Comparison of ENCODE assay signal across 16 cellular contexts in the genomic region with DNA sequence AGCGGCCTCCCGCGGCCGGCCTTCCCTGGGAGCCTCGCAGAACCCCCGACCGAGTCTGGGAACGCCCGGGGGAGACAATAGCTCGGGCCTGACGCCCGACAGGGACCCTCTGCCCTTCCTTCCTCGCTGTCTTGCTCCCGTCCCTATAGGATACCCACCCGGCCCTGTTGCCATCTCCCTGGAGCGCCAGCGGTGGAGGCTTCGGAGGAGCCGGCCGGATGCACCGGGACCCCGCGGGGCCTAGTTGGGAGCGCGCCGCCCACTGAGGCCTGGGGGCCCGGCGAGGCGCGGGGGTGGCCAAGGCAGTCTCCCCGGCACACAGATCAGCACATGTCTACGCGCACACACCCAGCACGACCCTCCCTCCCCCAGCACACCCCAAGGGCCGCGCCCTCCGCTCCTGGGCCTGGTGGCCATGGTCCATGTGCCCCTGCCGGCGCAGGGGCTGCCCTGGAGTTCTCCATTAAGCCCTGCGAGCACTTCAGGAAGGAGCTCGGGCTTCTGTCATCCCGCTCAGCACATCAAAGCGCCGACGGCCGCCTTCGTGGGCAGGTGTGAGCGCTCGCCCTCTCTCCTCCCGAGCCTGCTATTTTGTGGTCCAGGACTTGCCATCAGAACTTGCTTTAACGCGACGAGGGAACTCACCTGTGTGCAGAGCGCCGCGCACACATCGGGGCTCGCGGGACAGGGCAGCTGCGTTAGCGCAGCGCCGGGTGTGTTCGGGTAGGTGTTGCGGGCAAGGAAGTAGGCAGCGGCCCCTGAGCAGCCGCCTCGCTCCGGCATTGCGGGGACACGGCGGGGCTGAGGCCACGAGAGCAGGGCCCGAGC. TPM values are rescaled to one million over a fixed set of nuclear protein-coding genes. Genes with fewer than 3 reads are reported as not detected.
A peak's percentile ranks its signal among the peaks of the same experiment; 100 is the strongest.
DNase-seq lines count a peak whose midpoint lies in the region; ATAC-seq and TF ChIP-seq lines count a peak whose summit lies in the region.
"Had no signal": no experiment of that assay in that cellular context is flagged by ENCODE, and none has a peak within 500 bp of the region (broad histone marks: within the 10 kb centered on the region; RNA-seq: fewer than 3 reads in every experiment).

No MANE protein-coding gene starts in this region.

- DNase-seq in ascending aorta (ENCODE audit: low spot score in 2 of 2) (no peak), SW480 (ENCODE audit: low spot score) (no peak), hippocampal formation (lab: John Stamatoyannopoulos, UW) (no peak)
- no peak for DNase-seq in activated CD4-positive, alpha-beta T cell treated with anti-CD3 and anti-CD28 coated beads for 1 hour
- DNase-seq: activated CD4-positive, alpha-beta memory T cell treated with anti-CD3 and anti-CD28 coated beads, Interleukin-2, amount 10 ng/mL, durations not matched to agents 7 days and 5 days; effector memory CD4-positive, alpha-beta T cell; GM23248; NCI-H2107; OCI-M1; T-helper 1 cell had no signal

- no peak overlapping the region for H2AFZ ChIP-seq in parathyroid adenoma
- H2AFZ ChIP-seq: GM23248 had no signal

- H3K27me3 ChIP-seq in BLaER1 treated with 17β-estradiol and CSF1 and Interleukin-3, amounts not matched to agents 10 nM and 100 nM, result peaks cover 96 to 100% (median 100%) of the 10 kb centered on the region in 11 experiments
- peaks cover 18% of the 10 kb centered on the region for H3K27me3 ChIP-seq in ascending aorta
- peaks cover 92% of the 10 kb centered on the region for H3K27me3 ChIP-seq in iPS-15b (ENCODE audit: control insufficient read depth, insufficient read depth, low read length)
- peaks cover 14% of the 10 kb centered on the region for H3K27me3 ChIP-seq in parathyroid adenoma (ENCODE audit: control insufficient read depth, insufficient read depth, low read length)

- no peak for TF ChIP-seq CTCF in ascending aorta (IDR thresholded peaks at IDR 0.05)
- no peak for TF ChIP-seq CTCF in parathyroid adenoma (IDR thresholded peaks at IDR 0.05)

- H3K4me1 ChIP-seq in BLaER1 treated with 17β-estradiol and CSF1 and Interleukin-3, amounts not matched to agents 10 nM and 100 nM, result peaks cover 24 to 36% (median 28%) of the 10 kb centered on the region in 10 experiments
- peaks cover 9 to 15% of the 10 kb centered on the region in 2 donors for H3K4me1 ChIP-seq in ascending aorta
- H3K4me1 ChIP-seq in iPS-15b (ENCODE audit: control insufficient read depth, insufficient read depth, low read length), result peaks cover 6% of the 10 kb centered on the region
- no peaks in the 10 kb centered on the region for H3K4me1 ChIP-seq in parathyroid adenoma

- intact Hi-C loops in ascending aorta (cut with DNase I), result no loop called here

- no peak overlapping the region for H3K27ac ChIP-seq in BLaER1 treated with 17β-estradiol and CSF1 and Interleukin-3, amounts not matched to agents 10 nM and 100 nM
- no peak overlapping the region for H3K27ac ChIP-seq in ascending aorta
- H3K27ac ChIP-seq in parathyroid adenoma, result no peak overlapping the region
- H3K27ac ChIP-seq: GM23248, KMS-11 had no signal

- H3K79me2 ChIP-seq in parathyroid adenoma, result no peaks in the 10 kb centered on the region

- peaks cover 0 to 8% (median 0%) of the 10 kb centered on the region in 11 experiments; a peak in 3 of 22 replicates for H3K9me3 ChIP-seq in BLaER1 treated with 17β-estradiol and CSF1 and Interleukin-3, amounts not matched to agents 10 nM and 100 nM (replicated peaks in 1 of 11)
- H3K9me3 ChIP-seq in ascending aorta, result no peaks in the 10 kb centered on the region
- no peaks in the 10 kb centered on the region for H3K9me3 ChIP-seq in iPS-15b (ENCODE audit: control insufficient read depth, insufficient read depth, low read length)
- H3K9me3 ChIP-seq in parathyroid adenoma (ENCODE audit: control insufficient read depth, low read length), result no peaks in the 10 kb centered on the region

- H4K20me1 ChIP-seq in BLaER1 treated with 17β-estradiol and CSF1 and Interleukin-3, amounts not matched to agents 10 nM and 100 nM, result peaks cover 0 to 82% (median 75%) of the 10 kb centered on the region in 11 experiments; a peak in 18 of 22 replicates

- no peaks in the 10 kb centered on the region for H3K36me3 ChIP-seq in BLaER1 treated with 17β-estradiol and CSF1 and Interleukin-3, amounts not matched to agents 10 nM and 100 nM
- H3K36me3 ChIP-seq in ascending aorta (no peaks in the 10 kb centered on the region), iPS-15b (ENCODE audit: control insufficient read depth, insufficient read depth, low read length) (no peaks in the 10 kb centered on the region), parathyroid adenoma (ENCODE audit: control insufficient read depth, insufficient read depth, low read length) (no peaks in the 10 kb centered on the region)

- peak overlapping the region in 2 of 10 experiments; percentile 31 to 39; a peak in 1 of 20 replicates for H3K4me3 ChIP-seq in BLaER1 treated with 17β-estradiol and CSF1 and Interleukin-3, amounts not matched to agents 10 nM and 100 nM
- peak overlapping the region; percentile 29 to 45 for H3K4me3 ChIP-seq in ascending aorta
- peak overlapping the region; percentile 26 for H3K4me3 ChIP-seq in iPS-15b (ENCODE audit: low read depth, low read length)
- H3K4me3 ChIP-seq in parathyroid adenoma (ENCODE audit: low read depth, low read length), result no peak overlapping the region
- H3K4me3 ChIP-seq: GM23248 had no signal

- no peak overlapping the region for H3K9ac ChIP-seq in BLaER1 treated with 17β-estradiol and CSF1 and Interleukin-3, amounts not matched to agents 10 nM and 100 nM
- H3K9ac ChIP-seq in iPS-15b (ENCODE audit: low read depth, low read length) (no peak overlapping the region), parathyroid adenoma (no peak overlapping the region)
- H3K9ac ChIP-seq: GM23248, KMS-11 had no signal

- no peak for ATAC-seq in GM21619 (IDR thresholded peaks at IDR 0.05; ENCODE audit: unreplicated experiment)

- H3K4me2 ChIP-seq in BLaER1 treated with 17β-estradiol and CSF1 and Interleukin-3, amounts not matched to agents 10 nM and 100 nM, result peak overlapping the region in 8 of 11 experiments; percentile 10 to 73 (median 46); a peak in 12 of 22 replicates
- H3K4me2 ChIP-seq in parathyroid adenoma (ENCODE audit: low read length), result peak overlapping the region; percentile 53
- H3K4me2 ChIP-seq: KMS-11 had no signal

RNA-seq across cellular contexts. Expression of a gene that starts 3.7 kb away (rescaled TPM):
- 5.2 TPM for total RNA-seq in ascending aorta
- total RNA-seq: activated CD4-positive, alpha-beta memory T cell treated with anti-CD3 and anti-CD28 coated beads, Interleukin-2, amount 10 ng/mL, durations not matched to agents 7 days and 5 days; activated naive CD8-positive, alpha-beta T cell treated with anti-CD3 and anti-CD28 coated beads, Interleukin-2, amount 10 ng/mL, durations not matched to agents 7 days and 5 days had no signal
